In genomic region chr12:104790296-104791125, GRCh38 we compare ENCODE assay signal across 10 cellular contexts.
A peak's percentile ranks its signal among the peaks of the same experiment; 100 is the strongest.
DNase-seq lines count a peak whose midpoint lies in the region; ATAC-seq and TF ChIP-seq lines count a peak whose summit lies in the region.
"Had no signal": no experiment of that assay in that cellular context is flagged by ENCODE, and none has a peak within 500 bp of the region (broad histone marks: within the 10 kb centered on the region; RNA-seq: fewer than 3 reads in every experiment).

No MANE protein-coding gene starts in this region.

- no peak overlapping the region for H3K4me3 ChIP-seq in sigmoid colon
- H3K4me3 ChIP-seq: SJSA1 had no signal

- TF ChIP-seq EP300 in sigmoid colon (IDR thresholded peaks at IDR 0.05) = no peak

- H3K27ac ChIP-seq in sigmoid colon = no peak overlapping the region
- H3K27ac ChIP-seq: SJSA1 had no signal

- H3K9me3 ChIP-seq in sigmoid colon = no peaks in the 10 kb centered on the region
- H3K9me3 ChIP-seq: SJSA1 had no signal

- H3K4me1 Mint-ChIP-seq in activated T-cell treated with anti-CD3 and anti-CD28 coated beads, Interleukin-2, amount 50 U/mL, for 72 hours (ENCODE audit: low read depth) = peaks cover 6% of the 10 kb centered on the region

- H3K27me3 Mint-ChIP-seq in activated T-cell treated with anti-CD3 and anti-CD28 coated beads, Interleukin-2, amount 50 U/mL, for 72 hours (ENCODE audit: low read depth) = peaks cover 7% of the 10 kb centered on the region

- peaks cover 0 to 18% (median 11%) of the 10 kb centered on the region in 4 donors for H3K4me1 ChIP-seq in sigmoid colon
- H3K4me1 ChIP-seq: SJSA1 had no signal

- TF ChIP-seq CTCF in sigmoid colon (IDR thresholded peaks at IDR 0.05) = peak in 3 of 4 experiments; percentile 29 to 62 (median 42)

- ATAC-seq in activated T-cell treated with anti-CD3 and anti-CD28 coated beads, Interleukin-2, amount 50 U/mL, for 72 hours (replicated peaks in 1 of 2) = peak in 1 of 2 donors; percentile 62
- ATAC-seq in Right ventricle myocardium superior (ENCODE audit: poor library complexity) (peak; percentile 61), HG03571 (IDR thresholded peaks at IDR 0.05; ENCODE audit: unreplicated experiment) (no peak), HG02588 (IDR thresholded peaks at IDR 0.05; ENCODE audit: unreplicated experiment) (no peak)

- H3K36me3 Mint-ChIP-seq in activated T-cell treated with anti-CD3 and anti-CD28 coated beads, Interleukin-2, amount 50 U/mL, for 72 hours (ENCODE audit: insufficient read depth in 2 of 2) = no peaks in the 10 kb centered on the region

- no peaks in the 10 kb centered on the region for H3K36me3 ChIP-seq in sigmoid colon
- H3K36me3 ChIP-seq: SJSA1 had no signal

- peak overlapping the region in 1 of 2 donors; percentile 52 for H3K4me3 Mint-ChIP-seq in activated T-cell treated with anti-CD3 and anti-CD28 coated beads, Interleukin-2, amount 50 U/mL, for 72 hours
- H3K4me3 Mint-ChIP-seq: stimulated activated naive CD8-positive, alpha-beta T cell treated with anti-CD3 and anti-CD28 coated beads, Interleukin-15, Interleukin-2, amounts not matched to agents 100 ng/mL and 50 ng/mL, for 24 hours had no signal

- peaks cover 0 to 2% of the 10 kb centered on the region in 2 donors for H3K9me3 Mint-ChIP-seq in activated T-cell treated with anti-CD3 and anti-CD28 coated beads, Interleukin-2, amount 50 U/mL, for 72 hours
- H3K9me3 Mint-ChIP-seq: stimulated activated naive CD8-positive, alpha-beta T cell treated with anti-CD3 and anti-CD28 coated beads, Interleukin-15, Interleukin-2, amounts not matched to agents 100 ng/mL and 50 ng/mL, for 24 hours had no signal

- no peaks in the 10 kb centered on the region for H3K27me3 ChIP-seq in sigmoid colon
- H3K27me3 ChIP-seq: SJSA1 had no signal

- TF ChIP-seq POLR2A in sigmoid colon (IDR thresholded peaks at IDR 0.05) = no peak

- WGBS in sigmoid colon, 2 donors = 57 to 58% methylated on average over 19 of the region's 19 CpGs

- DNase-seq in ELR (ENCODE audit: low read depth) (peak; percentile 34), LoVo (ENCODE audit: low spot score) (peak; percentile 57), Right ventricle myocardium superior (peak; percentile 75), sigmoid colon (peak; percentile 67), NCI-H345 treated with DMSO at 0.1 percent for 48 hours (lab: John Stamatoyannopoulos, UW; ENCODE audit: unreplicated experiment) (no peak)
- DNase-seq in activated T-cell treated with anti-CD3 and anti-CD28 coated beads, Interleukin-2, amount 50 U/mL, for 72 hours = peak; percentile 45 to 56

- no peak overlapping the region for H3K27ac Mint-ChIP-seq in activated T-cell treated with anti-CD3 and anti-CD28 coated beads, Interleukin-2, amount 50 U/mL, for 72 hours
- H3K27ac Mint-ChIP-seq: stimulated activated naive CD8-positive, alpha-beta T cell treated with anti-CD3 and anti-CD28 coated beads, Interleukin-15, Interleukin-2, amounts not matched to agents 100 ng/mL and 50 ng/mL, for 24 hours had no signal

- intact Hi-C loops in Right ventricle myocardium superior (cut with DNase I) = no loop called here
- intact Hi-C loops in sigmoid colon (cut with DNase I) = loop anchor here (5.0 to 10.0 kb wide), 3 partner anchors 76 to 333 kb away; partner anchors contain the start of gene CHST11
